8 cellular contexts compared by ENCODE assay signal in the genomic region with DNA sequence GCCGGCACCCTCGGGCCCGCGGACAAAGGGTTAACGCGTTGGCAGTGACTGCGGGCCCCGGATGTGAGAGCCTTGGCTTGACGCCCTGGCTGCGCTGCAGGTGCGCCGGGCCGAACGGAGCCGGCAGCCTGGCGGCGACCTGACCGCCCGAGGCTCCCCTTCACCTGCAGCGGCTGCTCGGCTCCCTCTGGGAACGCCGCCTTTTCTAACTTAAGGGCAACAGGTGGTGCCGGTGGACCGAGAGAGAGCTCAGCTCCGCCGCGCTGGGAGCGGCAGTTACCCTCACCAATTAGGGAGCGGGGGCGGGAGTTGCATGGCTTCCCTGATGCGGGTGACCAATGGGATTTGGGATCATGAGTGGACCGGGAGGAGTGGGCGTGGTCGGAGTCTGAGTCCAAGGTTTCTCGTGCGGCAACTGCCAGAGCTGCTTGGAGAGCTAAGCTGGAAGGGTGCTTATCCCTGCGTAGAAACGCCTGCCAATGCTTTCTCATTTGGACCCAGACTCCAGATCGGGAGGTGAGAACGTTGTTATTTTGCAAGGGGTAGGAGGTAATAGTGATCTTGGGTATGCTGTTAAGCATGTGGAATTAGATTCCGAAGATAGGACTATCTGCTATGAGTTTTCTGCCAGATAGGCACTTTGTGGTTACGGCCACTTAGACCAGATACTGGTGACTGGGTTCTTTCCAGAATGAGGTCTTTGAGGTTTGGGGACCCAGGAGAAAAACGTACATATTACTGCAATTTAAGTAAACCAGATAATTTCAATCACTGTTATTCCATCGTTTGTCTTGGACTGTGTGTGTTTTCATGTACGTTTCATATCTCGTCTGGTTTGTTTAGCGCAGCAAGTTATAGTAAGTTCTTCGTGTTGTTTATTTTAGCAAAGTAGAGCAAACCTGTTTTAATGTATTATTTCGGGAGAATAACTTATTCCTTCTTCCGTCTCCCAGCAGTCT. TPM values are rescaled to one million over a fixed set of nuclear protein-coding genes. Genes with fewer than 3 reads are reported as not detected.
DNase-seq lines count a peak whose midpoint lies in the region; ATAC-seq and TF ChIP-seq lines count a peak whose summit lies in the region.

A gene with protein sequence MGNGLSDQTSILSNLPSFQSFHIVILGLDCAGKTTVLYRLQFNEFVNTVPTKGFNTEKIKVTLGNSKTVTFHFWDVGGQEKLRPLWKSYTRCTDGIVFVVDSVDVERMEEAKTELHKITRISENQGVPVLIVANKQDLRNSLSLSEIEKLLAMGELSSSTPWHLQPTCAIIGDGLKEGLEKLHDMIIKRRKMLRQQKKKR (plus strand): TSS at position 421 of the 959 bp plus-strand sequence. CDS start 622 bp downstream, outside the sequence.

- H3K4me1 ChIP-seq in spleen = peaks cover 3 to 59% (median 23%) of the 10 kb centered on the region in 6 donors

- peak within 1 kb of the TSS; percentile 75 to 95 (median 93) for H3K27ac ChIP-seq in spleen

- ATAC-seq in GM18909 (IDR thresholded peaks at IDR 0.05; ENCODE audit: poor library complexity, unreplicated experiment) (peak; percentile 85), HG03175 (IDR thresholded peaks at IDR 0.05; ENCODE audit: unreplicated experiment) (peak; percentile 69)
- ATAC-seq in activated CD4-positive, CD25-positive, alpha-beta regulatory T cell treated with anti-CD3 and anti-CD28 coated beads, Interleukin-2, amount 50 U/mL, for 24 hours = peak; percentile 53 to 55

- peak in 1 of 3 donors; percentile 88 for TF ChIP-seq POLR2A in spleen (IDR thresholded peaks at IDR 0.05)

- 4 to 6% (median 4%) methylated on average over 35 to 51 of the region's 51 CpGs for WGBS in spleen, 5 donors

- H3K36me3 ChIP-seq in spleen = no peaks in the 10 kb centered on the region

- H3K4me3 ChIP-seq in AG04449 (ENCODE audit: low read depth, low read length) (peak within 1 kb of the TSS; percentile 81), spleen (peak within 1 kb of the TSS; percentile 86 to 98 (median 94))

- peak; percentile 22 for TF ChIP-seq CTCF in AG04449 (IDR thresholded peaks at IDR 0.05; ENCODE audit: insufficient read depth, low read length, missing control alignments)
- TF ChIP-seq CTCF in spleen (IDR thresholded peaks at IDR 0.05 in 8 of 11, conservative IDR thresholded peaks at IDR 0.05 in 3 of 11) = peak in 4 of 11 experiments; percentile 13 to 45 (median 36)

- DNase-seq in AG04449 (ENCODE audit: low read depth, low spot score) (peak; percentile 72), NCI-H226 (peak; percentile 100), cerebellar cortex (ENCODE audit: low spot score) (peak; percentile 98), iris pigment epithelial cell (ENCODE audit: low read depth) (peak; percentile 98), spleen (peak; percentile 96)

- intact Hi-C loops in spleen (cut with DNase I; ENCODE audit: low total_unique reads) = no loop called here

- POLR2A ChIA-PET in AG04449 (lab: Yijun Ruan, JAX) = interaction anchor here (0.7 to 1.3 kb wide), 4 partner anchors 9 to 236 kb away, joined by 3 to 4 read pairs (median 4); no protein-coding TSS in a partner anchor

- CTCF ChIA-PET in AG04449 (lab: Yijun Ruan, JAX) = interaction anchor here (0.6 to 5.2 kb wide), 34 partner anchors 8 to 574 kb away, joined by 3 to 48 read pairs (median 4); no protein-coding TSS in a partner anchor

- no peaks in the 10 kb centered on the region for H3K9me3 ChIP-seq in spleen

- no peaks in the 10 kb centered on the region for H3K27me3 ChIP-seq in spleen (replicated peaks in 1 of 7)

RNA-seq across cellular contexts. Expression of the gene that starts here (rescaled TPM):
- 10 to 100 TPM; 15.8 to 40.9 (median 31.9) TPM for total RNA-seq in spleen
- 10 to 100 TPM; 12.9 to 25.3 (median 15.8) TPM for polyA plus RNA-seq in spleen

Comparison
In these comparisons a context has a peak if more than half of its experiments do, and no peak if none do; other contexts are left out.
1. Peak in every context shown above with its lines: DNase-seq, ATAC-seq, H3K4me3 ChIP-seq and H3K27ac ChIP-seq.